28 cellular contexts compared by ENCODE assay signal in the genomic region with DNA sequence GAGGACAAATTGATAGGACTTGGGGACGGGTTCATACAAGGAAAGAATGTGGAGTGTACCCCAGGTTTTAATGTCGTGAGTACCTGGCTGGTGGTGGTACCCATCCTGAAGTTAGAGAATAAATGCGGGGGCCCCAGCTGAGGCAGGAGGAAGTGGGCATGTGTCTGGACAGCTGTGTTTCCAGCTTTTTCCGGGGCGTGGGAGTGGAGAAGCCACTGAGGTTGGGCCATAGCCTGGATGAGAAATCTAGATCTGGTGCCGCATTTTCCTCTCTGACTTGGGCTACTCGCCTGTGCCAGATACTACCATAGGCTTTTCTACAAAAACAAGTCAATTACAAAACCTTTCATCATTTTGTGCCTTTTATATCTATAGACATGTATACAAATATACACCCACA.
"Had no signal": no experiment of that assay in that cellular context is flagged by ENCODE, and none has a peak within 500 bp of the region (broad histone marks: within the 10 kb centered on the region; RNA-seq: fewer than 3 reads in every experiment).

No MANE protein-coding gene starts in this region.

- DNase-seq: Kasumi-1; MV-4-11; NCI-H1092; NCI-H1105 treated with DMSO at 0.1 percent for 48 hours; NCI-H1417 treated with DMSO at 0.1 percent for 48 hours; NCI-H146; NCI-H1694 treated with DMSO at 0.1 percent for 48 hours; NCI-H1930; NCI-H2081; NCI-H2107; NCI-H2171; NCI-H226; NCI-H446; NCI-H510A; NCI-H524 treated with DMSO at 0.1 percent for 48 hours; NCI-H69; NCI-H774; NK-92 treated with Interleukin-12 subunit alpha and Interleukin-12 subunit beta, amount 100 ng/mL, for 24 hours; PC-3; SHP77 treated with DMSO at 0.1 percent for 48 hours; SW 1271 had no signal

- H3K4me1 ChIP-seq: SJSA1 had no signal

- H3K27ac ChIP-seq: HL-60, KMS-11, RWPE1, SJSA1, SK-N-MC had no signal

- H3K4me3 ChIP-seq: K562, SJSA1, SK-N-MC had no signal

- H3K4me3 Mint-ChIP-seq: IgD-negative memory B cell had no signal

- H3K27me3 ChIP-seq: SJSA1 had no signal

- H3K4me1 Mint-ChIP-seq: IgD-negative memory B cell had no signal

- H3K9me3 ChIP-seq: SJSA1 had no signal

- H3K36me3 Mint-ChIP-seq: IgD-negative memory B cell had no signal
